Comparison of ENCODE assay signal across 20 cellular contexts in genomic region chr11:22558638-22559037, GRCh38.
DNase-seq lines count a peak whose midpoint lies in the region; ATAC-seq and TF ChIP-seq lines count a peak whose summit lies in the region.
"Had no signal": no experiment of that assay in that cellular context is flagged by ENCODE, and none has a peak within 500 bp of the region (broad histone marks: within the 10 kb centered on the region; RNA-seq: fewer than 3 reads in every experiment).

No MANE protein-coding gene starts in this region.

- H3K4me2 ChIP-seq in hepatocyte, result no peak overlapping the region
- H3K4me2 ChIP-seq: BLaER1 treated with 17β-estradiol and CSF1 and Interleukin-3, amounts not matched to agents 10 nM and 100 nM had no signal

- H3K9me3 ChIP-seq in hepatocyte (ENCODE audit: low read depth), result no peaks in the 10 kb centered on the region
- H3K9me3 ChIP-seq: BLaER1 treated with 17β-estradiol and CSF1 and Interleukin-3, amounts not matched to agents 10 nM and 100 nM; uterus had no signal

- H3K9me2 ChIP-seq in hepatocyte (replicated peaks; ENCODE audit: insufficient read depth), result no peaks in the 10 kb centered on the region

- no peaks in the 10 kb centered on the region for H4K20me1 ChIP-seq in hepatocyte (ENCODE audit: insufficient read depth, poor library complexity, severe bottlenecking)
- H4K20me1 ChIP-seq: BLaER1 treated with 17β-estradiol and CSF1 and Interleukin-3, amounts not matched to agents 10 nM and 100 nM had no signal

- H3K4me1 ChIP-seq in hepatocyte (ENCODE audit: insufficient read depth), result no peaks in the 10 kb centered on the region
- H3K4me1 ChIP-seq: heart right ventricle, uterus had no signal

- H3K36me3 ChIP-seq in hepatocyte (replicated peaks; ENCODE audit: insufficient read depth, low read depth), result no peaks in the 10 kb centered on the region
- H3K36me3 ChIP-seq: BLaER1 treated with 17β-estradiol and CSF1 and Interleukin-3, amounts not matched to agents 10 nM and 100 nM; heart right ventricle; uterus had no signal

- TF ChIP-seq POLR2A in lower leg skin (IDR thresholded peaks at IDR 0.05), result no peak

- TF ChIP-seq CTCF in fibroblast of the aortic adventitia (IDR thresholded peaks at IDR 0.05; ENCODE audit: insufficient read depth, low read length) (no peak), lower leg skin (IDR thresholded peaks at IDR 0.05) (no peak), hepatocyte (IDR thresholded peaks at IDR 0.05; ENCODE audit: poor library complexity) (no peak)

- no peaks in the 10 kb centered on the region for H3K79me2 ChIP-seq in hepatocyte

- H3K27ac ChIP-seq in hepatocyte, result no peak overlapping the region
- H3K27ac ChIP-seq: BLaER1 treated with 17β-estradiol and CSF1 and Interleukin-3, amounts not matched to agents 10 nM and 100 nM; heart right ventricle; uterus had no signal

- H2AFZ ChIP-seq in hepatocyte, result no peak overlapping the region

- H3K27me3 ChIP-seq in hepatocyte, result no peaks in the 10 kb centered on the region
- H3K27me3 ChIP-seq: BLaER1 treated with 17β-estradiol and CSF1 and Interleukin-3, amounts not matched to agents 10 nM and 100 nM; heart right ventricle; uterus had no signal

- WGBS in lower leg skin, 2 donors, result 42% methylated on average over 4 of the region's 4 CpGs
- WGBS in hepatocyte (ENCODE audit: low lambda C conversion rate, missing lambda C conversion rate), result 78% methylated on average over 4 of the region's 4 CpGs

- intact Hi-C loops in lower leg skin (cut with DNase I; ENCODE audit: low total_unique reads), result no loop called here

- DNase-seq in D341Med (ENCODE audit: low spot score), result peak; percentile 70
- peak; percentile 57 for DNase-seq in M059J (ENCODE audit: low read depth)
- DNase-seq in OCI-M1 (lab: John Stamatoyannopoulos, UW), result peak; percentile 26
- DNase-seq in fibroblast of the aortic adventitia (ENCODE audit: low read depth), result peak; percentile 2
- no peak for DNase-seq in lower leg skin (ENCODE audit: low spot score in 2 of 2)
- no peak for DNase-seq in hepatocyte (ENCODE audit: low spot score)
- DNase-seq in DMS53 treated with DMSO at 0.1 percent for 48 hours (lab: John Stamatoyannopoulos, UW; ENCODE audit: unreplicated experiment), result no peak
- DNase-seq: activated CD4-positive, CD25-positive, alpha-beta regulatory T cell treated with anti-CD3 and anti-CD28 coated beads, Interleukin-2, amount 50 U/mL, for 72 hours; activated CD8-positive, alpha-beta memory T cell treated with anti-CD3 and anti-CD28 coated beads, Interleukin-2, amount 50 U/mL, for 48 hours; activated naive CD4-positive, alpha-beta T cell treated with anti-CD3 and anti-CD28 coated beads, Interleukin-2, amount 10 ng/mL, durations not matched to agents 7 days and 5 days; cerebellar nuclear complex; heart right ventricle; naive thymus-derived CD8-positive, alpha-beta T cell; NCI-H187 treated with DMSO at 0.1 percent for 48 hours; stimulated activated CD4-positive, alpha-beta T cell treated with anti-CD3 and anti-CD28 coated beads, Interleukin-4, amount 100 ng/mL, for 1 hour; T-helper 17 cell; uterus had no signal

- H3K4me3 ChIP-seq in fibroblast of the aortic adventitia (ENCODE audit: low read depth, low read length), result no peak overlapping the region
- H3K4me3 ChIP-seq in lower leg skin (ENCODE audit: low read depth, poor library complexity, severe bottlenecking), result no peak overlapping the region
- H3K4me3 ChIP-seq in hepatocyte, result no peak overlapping the region
- H3K4me3 ChIP-seq: BLaER1 treated with 17β-estradiol and CSF1 and Interleukin-3, amounts not matched to agents 10 nM and 100 nM; heart right ventricle; uterus had no signal

- no peak for ATAC-seq in HG03354 (IDR thresholded peaks at IDR 0.05; ENCODE audit: poor library complexity, severe bottlenecking, unreplicated experiment)
- ATAC-seq: naive thymus-derived CD8-positive, alpha-beta T cell; stimulated activated effector memory CD8-positive, alpha-beta T cell treated with anti-CD3 and anti-CD28 coated beads, Interleukin-12 subunit alpha, Interleukin-12 subunit beta, amount 100 ng/mL, for 72 hours; T-helper 17 cell had no signal

Comparison
In these comparisons a context has a peak if more than half of its experiments do, and no peak if none do; other contexts are left out.
1. DNase-seq: peak in D341Med (single experiment), M059J (single experiment), OCI-M1 (single experiment) and fibroblast of the aortic adventitia (single experiment); none in lower leg skin (0 of 2), hepatocyte (single experiment) and DMS53 treated with DMSO at 0.1 percent for 48 hours (single experiment).